8 cellular contexts compared by ENCODE assay signal in genomic region chrX:16123222-16123786, GRCh38. TPM values are rescaled to one million over a fixed set of nuclear protein-coding genes. Genes with fewer than 3 reads are reported as not detected.
DNase-seq lines count a peak whose midpoint lies in the region; ATAC-seq and TF ChIP-seq lines count a peak whose summit lies in the region.

Gene GRPR, plus strand, starts transcription at chrX:16123565. Its CDS starts 389 bp downstream, at chrX:16123954.

- TF ChIP-seq CTCF in epithelial cell of proximal tubule (conservative IDR thresholded peaks at IDR 0.05; ENCODE audit: low read depth, low read length) = peak; percentile 75

- no peak within 1 kb of the TSS for H3K4me3 ChIP-seq in epithelial cell of proximal tubule (ENCODE audit: low read depth, low read length)

- DNase-seq in COLO668 (lab: John Stamatoyannopoulos, UW; ENCODE audit: unreplicated experiment) = peak; percentile 84
- DNase-seq in HT1080 (ENCODE audit: low read depth) = peak; percentile 67
- peak; percentile 67 to 90 for DNase-seq in NOMO-1 (lab: John Stamatoyannopoulos, UW; ENCODE audit: unreplicated experiment in 2 of 2)
- DNase-seq in activated CD8-positive, alpha-beta memory T cell treated with anti-CD3 and anti-CD28 coated beads, Interleukin-2, amount 50 U/mL, for 24 hours (ENCODE audit: extremely low read depth) = peak; percentile 14
- peak; percentile 6 for DNase-seq in epithelial cell of proximal tubule (ENCODE audit: low read depth)
- DNase-seq in mucosa of gallbladder (ENCODE audit: low spot score) = peak; percentile 82
- peak; percentile 17 for DNase-seq in stimulated activated CD8-positive, alpha-beta memory T cell treated with anti-CD3 and anti-CD28 coated beads, Interleukin-7, amount 100 ng/mL, for 24 hours (ENCODE audit: low read depth)

- peak; percentile 64 for ATAC-seq in GM19468 (IDR thresholded peaks at IDR 0.05; ENCODE audit: extremely low read depth, unreplicated experiment)

RNA-seq across cellular contexts. Expression of gene GRPR, which starts in this region (rescaled TPM):
- total RNA-seq in HT1080 (2014; rRNA removed; shearing (Covaris generic)) = not detected in 2 replicates
- not detected in 2 replicates for polyA plus RNA-seq in HT1080 (2015; cell fraction: cytosol; rRNA removed)
- 0.10 and 0.14 TPM in 2 replicates for polyA plus RNA-seq in HT1080 (2015; cell fraction: nucleus; rRNA removed)
- total RNA-seq in epithelial cell of proximal tubule (0.29 and 0.40 TPM in 2 replicates), mucosa of gallbladder (not detected)

Comparison
In these comparisons a context has a peak if more than half of its experiments do, and no peak if none do; other contexts are left out.
1. Peak in DNase-seq in HT1080; RNA of the gene not detected or under 1 TPM.
2. Peak in DNase-seq in epithelial cell of proximal tubule; RNA of the gene not detected or under 1 TPM.
3. Peak in DNase-seq in mucosa of gallbladder; RNA of the gene not detected or under 1 TPM.
4. DNase-seq: peak in every context shown above with its lines; median percentile 84 in COLO668; 82 in mucosa of gallbladder; 78 in NOMO-1; 67 in HT1080; 17 in stimulated activated CD8-positive, alpha-beta memory T cell treated with anti-CD3 and anti-CD28 coated beads, Interleukin-7, amount 100 ng/mL, for 24 hours; 14 in activated CD8-positive, alpha-beta memory T cell treated with anti-CD3 and anti-CD28 coated beads, Interleukin-2, amount 50 U/mL, for 24 hours; 6 in epithelial cell of proximal tubule.